Comparison of ENCODE assay signal across 8 cellular contexts in the genomic region with DNA sequence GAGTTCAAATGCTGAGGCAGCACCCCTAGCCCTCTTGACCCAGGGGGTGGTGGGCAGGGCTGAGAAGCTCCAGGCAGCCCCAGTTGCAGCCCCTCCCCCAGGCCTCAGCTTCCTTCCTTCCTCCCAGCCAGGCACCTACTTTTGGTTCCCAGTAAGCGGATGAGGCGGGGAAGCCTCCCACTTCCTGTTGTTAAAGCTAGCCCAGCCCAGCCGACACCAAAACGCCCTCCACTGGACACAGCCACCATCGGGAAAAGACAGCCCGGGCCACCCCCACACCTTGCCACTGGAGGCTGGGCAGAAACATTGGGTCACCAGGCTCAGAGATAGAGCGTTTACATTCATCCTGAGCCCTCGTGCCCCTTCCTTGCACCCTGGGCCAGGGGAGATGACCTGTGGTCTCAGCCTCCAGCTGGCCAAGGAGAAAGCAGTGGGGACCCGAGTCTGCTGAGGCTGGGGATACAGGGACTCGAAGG. TPM values are rescaled to one million over a fixed set of nuclear protein-coding genes. Genes with fewer than 3 reads are reported as not detected.
DNase-seq lines count a peak whose midpoint lies in the region; ATAC-seq and TF ChIP-seq lines count a peak whose summit lies in the region.

No MANE protein-coding gene starts in this region.

- no peak overlapping the region for H2AFZ ChIP-seq in PC-9

- H3K27ac ChIP-seq in PC-9 (no peak overlapping the region), left ventricle myocardium inferior (replicated peaks) (peak overlapping the region; percentile 95)

- H3K27me3 ChIP-seq in PC-9 (ENCODE audit: insufficient read depth, low read depth), result no peaks in the 10 kb centered on the region
- H3K27me3 ChIP-seq in left ventricle myocardium inferior (ENCODE audit: low read depth), result no peaks in the 10 kb centered on the region

- POLR2A ChIA-PET in PC-9 (lab: Charles Lee; ENCODE audit: unreplicated experiment), result interaction anchor here (0.6 kb wide), 3 partner anchors 17 to 61 kb away, joined by 3 to 6 read pairs (median 4); a partner anchor contains a TSS

- no peaks in the 10 kb centered on the region for H4K20me1 ChIP-seq in PC-9 (ENCODE audit: insufficient read depth)

- ATAC-seq in GM21526 (IDR thresholded peaks at IDR 0.05; ENCODE audit: low FRiP score, unreplicated experiment) (no peak), GM21737 (IDR thresholded peaks at IDR 0.05; ENCODE audit: unreplicated experiment) (no peak)

- intact Hi-C loops in PC-9 (cut with micrococcal nuclease; ENCODE audit: unreplicated experiment), result loop anchor here (1.0 to 2.0 kb wide), 3 partner anchors 48 to 91 kb away; no protein-coding TSS in a partner anchor
- intact Hi-C loops in left ventricle myocardium inferior (cut with micrococcal nuclease), result loop anchor here (10.0 kb wide), 2 partner anchors 48 to 52 kb away; no protein-coding TSS in a partner anchor
- intact Hi-C loops in posterior vena cava (cut with DNase I), result loop anchor here (2.0 to 10.0 kb wide), 3 partner anchors 48 to 1718 kb away; no protein-coding TSS in a partner anchor

- H3K9me3 ChIP-seq in PC-9 (ENCODE audit: insufficient read depth, low read depth) (no peaks in the 10 kb centered on the region), left ventricle myocardium inferior (replicated peaks) (no peaks in the 10 kb centered on the region)

- H3K36me3 ChIP-seq in PC-9 (ENCODE audit: low read depth), result no peaks in the 10 kb centered on the region
- H3K36me3 ChIP-seq in left ventricle myocardium inferior, result peaks cover 57% of the 10 kb centered on the region

- TF ChIP-seq CTCF in GM12872 (IDR thresholded peaks at IDR 0.05; ENCODE audit: insufficient read depth, low read depth, low read length) (peak; percentile 27; the same call in 1 of the 3 replicates), PC-9 (conservative IDR thresholded peaks at IDR 0.05) (no peak), left ventricle myocardium inferior (IDR thresholded peaks at IDR 0.05; ENCODE audit: borderline replicate concordance) (peak; percentile 67)

- H3K4me2 ChIP-seq in PC-9, result no peak overlapping the region

- peaks cover 13% of the 10 kb centered on the region for H3K79me2 ChIP-seq in PC-9 (ENCODE audit: low read depth)

- DNase-seq in PC-9 (peak; percentile 4 to 71), amniotic stem cell (lab: John Stamatoyannopoulos, UW) (peak; percentile 68), left ventricle myocardium inferior (peak; percentile 92), posterior vena cava (ENCODE audit: low spot score) (peak; percentile 96), NCI-H1048 (lab: John Stamatoyannopoulos, UW) (no peak)

- CTCF ChIA-PET in PC-9 (lab: Charles Lee), result interaction anchor here (1.0 to 2.3 kb wide), 5 partner anchors 39 to 111 kb away, joined by 3 to 8 read pairs (median 3); a partner anchor contains a TSS

- peaks cover 6% of the 10 kb centered on the region; the same call in 1 of the 2 replicates for H3F3A ChIP-seq in PC-9 (ENCODE audit: insufficient read depth, low read depth)

- H3K9me2 ChIP-seq in PC-9 (ENCODE audit: insufficient read depth), result no peaks in the 10 kb centered on the region

- H3K4me1 ChIP-seq in PC-9 (replicated peaks; ENCODE audit: insufficient read depth), result peaks cover 4% of the 10 kb centered on the region; the same call in 1 of the 2 replicates
- H3K4me1 ChIP-seq in left ventricle myocardium inferior, result peaks cover 92% of the 10 kb centered on the region

- BruUV-seq in PC-9 (replicated peaks; lab: Mats Ljungman, UMichigan), result no TSS peak

- H3K4me3 ChIP-seq in PC-9 (no peak overlapping the region), left ventricle myocardium inferior (peak overlapping the region; percentile 80)

RNA-seq across cellular contexts. Expression of a gene that starts 3.5 kb away (rescaled TPM):
- total RNA-seq in PC-9 (2021), result 9.4 and 9.5 TPM in 2 replicates
- total RNA-seq in left ventricle myocardium inferior, result 23.1 TPM
- total RNA-seq in posterior vena cava, result 10 to 100 TPM; 29.9 to 36.4 TPM

RNA-seq across cellular contexts. Expression of a gene that starts 57.2 kb away (rescaled TPM):
- total RNA-seq in PC-9 (2021), result 942 and 1,278 TPM in 2 replicates
- total RNA-seq in left ventricle myocardium inferior, result 621 TPM
- total RNA-seq in posterior vena cava, result 100 to 1,000 TPM; 657 to 687 TPM
